Comparison of ENCODE assay signal across 10 cellular contexts in the genomic region with DNA sequence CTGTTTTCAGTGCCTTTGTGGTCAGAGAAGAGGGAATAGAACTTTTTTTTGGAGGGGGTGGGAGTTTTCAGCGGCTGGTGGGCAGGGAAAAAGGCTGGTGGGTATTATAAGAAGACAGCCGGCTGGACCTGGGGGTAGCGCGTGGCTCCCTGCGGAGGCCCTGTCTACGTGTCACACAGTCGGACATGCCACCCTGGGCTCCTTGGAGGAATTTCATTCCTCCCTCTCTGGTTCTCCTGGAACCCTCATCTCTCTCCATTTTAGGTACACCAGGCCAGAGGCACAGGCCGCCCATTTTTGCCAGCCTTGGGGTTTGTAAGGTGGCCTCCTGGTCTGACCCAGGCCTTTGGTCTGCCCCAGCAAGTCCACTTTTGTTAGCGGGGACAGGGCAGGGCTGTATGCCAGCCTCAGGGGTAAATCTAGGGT. TPM values are rescaled to one million over a fixed set of nuclear protein-coding genes. Genes with fewer than 3 reads are reported as not detected.
DNase-seq lines count a peak whose midpoint lies in the region; ATAC-seq, FAIRE-seq and TF ChIP-seq lines count a peak whose summit lies in the region.
"Had no signal": no experiment of that assay in that cellular context is flagged by ENCODE, and none has a peak within 500 bp of the region (broad histone marks: within the 10 kb centered on the region; RNA-seq: fewer than 3 reads in every experiment).

No MANE protein-coding gene starts in this region.

- no peak for DNase-seq in activated naive CD4-positive, alpha-beta T cell treated with anti-CD3 and anti-CD28 coated beads, Interleukin-2, amount 10 ng/mL, durations not matched to agents 7 days and 5 days
- no peak for DNase-seq in activated naive CD4-positive, alpha-beta T cell treated with Interleukin-2 at 50 U/mL for 16 hours
- DNase-seq in astrocyte (ENCODE audit: low read depth) (no peak), kidney epithelial cell (ENCODE audit: low read depth) (no peak), suprapubic skin (ENCODE audit: low spot score in 2 of 2) (no peak), NCI-H748 (lab: John Stamatoyannopoulos, UW; ENCODE audit: unreplicated experiment) (no peak), iPS-NIHi7 (ENCODE audit: extremely low spot score) (no peak)

- H3K27ac Mint-ChIP-seq in activated naive CD4-positive, alpha-beta T cell treated with anti-CD3 and anti-CD28 coated beads, Interleukin-2, amount 10 ng/mL, durations not matched to agents 7 days and 5 days = no peak overlapping the region
- peak overlapping the region; percentile 99 for H3K27ac Mint-ChIP-seq in astrocyte (ENCODE audit: unreplicated experiment)

- no peak for ATAC-seq in HG03159 (IDR thresholded peaks at IDR 0.05; ENCODE audit: unreplicated experiment)

- H2AFZ ChIP-seq in astrocyte (ENCODE audit: low read depth, low read length) = peak overlapping the region; percentile 97

- H3K79me2 ChIP-seq in astrocyte (ENCODE audit: insufficient read depth, low read length) = peaks cover 85% of the 10 kb centered on the region

- peak overlapping the region; percentile 96 for H3K4me2 ChIP-seq in astrocyte (ENCODE audit: low read length)

- peaks cover 36% of the 10 kb centered on the region for H3K4me1 ChIP-seq in astrocyte (ENCODE audit: insufficient read depth, low read length)
- H3K4me1 ChIP-seq in suprapubic skin = peaks cover 44% of the 10 kb centered on the region

- peaks cover 67% of the 10 kb centered on the region for H4K20me1 ChIP-seq in astrocyte (ENCODE audit: insufficient read depth, low read length)

- peaks cover 17% of the 10 kb centered on the region for H3K4me1 Mint-ChIP-seq in activated naive CD4-positive, alpha-beta T cell treated with anti-CD3 and anti-CD28 coated beads, Interleukin-2, amount 10 ng/mL, durations not matched to agents 7 days and 5 days
- H3K4me1 Mint-ChIP-seq in astrocyte (ENCODE audit: low read depth, unreplicated experiment) = peaks cover 22% of the 10 kb centered on the region

- no peak for FAIRE-seq in astrocyte (lab: Jason Lieb, UNC)

- H3K4me3 Mint-ChIP-seq in activated naive CD4-positive, alpha-beta T cell treated with anti-CD3 and anti-CD28 coated beads, Interleukin-2, amount 10 ng/mL, durations not matched to agents 7 days and 5 days = peak overlapping the region; percentile 43
- peak overlapping the region; percentile 98 for H3K4me3 Mint-ChIP-seq in astrocyte (ENCODE audit: unreplicated experiment)

- no peaks in the 10 kb centered on the region for H3K36me3 Mint-ChIP-seq in activated naive CD4-positive, alpha-beta T cell treated with anti-CD3 and anti-CD28 coated beads, Interleukin-2, amount 10 ng/mL, durations not matched to agents 7 days and 5 days
- H3K36me3 Mint-ChIP-seq in astrocyte (ENCODE audit: low read depth, unreplicated experiment) = peaks cover 12% of the 10 kb centered on the region

- no peak for TF ChIP-seq EP300 in suprapubic skin (IDR thresholded peaks at IDR 0.05)

- H3K27ac ChIP-seq in astrocyte (ENCODE audit: low read depth, low read length) = peak overlapping the region; percentile 76
- H3K27ac ChIP-seq in suprapubic skin = no peak overlapping the region
- H3K27ac ChIP-seq: KMS-11 had no signal

- H3K9me3 ChIP-seq in astrocyte (ENCODE audit: insufficient read depth, low read depth, low read length) (no peaks in the 10 kb centered on the region), suprapubic skin (no peaks in the 10 kb centered on the region)

- H3K9ac ChIP-seq in astrocyte (ENCODE audit: low read length) = peak overlapping the region; percentile 96
- H3K9ac ChIP-seq: KMS-11 had no signal

- TF ChIP-seq POLR2A in suprapubic skin (IDR thresholded peaks at IDR 0.05) = no peak

- WGBS in suprapubic skin = 65% methylated on average over 9 of the region's 9 CpGs

- no peaks in the 10 kb centered on the region for H3K9me3 Mint-ChIP-seq in activated naive CD4-positive, alpha-beta T cell treated with anti-CD3 and anti-CD28 coated beads, Interleukin-2, amount 10 ng/mL, durations not matched to agents 7 days and 5 days
- H3K9me3 Mint-ChIP-seq in astrocyte (ENCODE audit: unreplicated experiment) = no peaks in the 10 kb centered on the region

- H3K36me3 ChIP-seq in astrocyte (ENCODE audit: insufficient read depth, low read length) (peaks cover 10% of the 10 kb centered on the region), kidney epithelial cell (ENCODE audit: control insufficient read depth, insufficient read depth, low read length) (no peaks in the 10 kb centered on the region), suprapubic skin (no peaks in the 10 kb centered on the region)

- CTCF ChIA-PET in activated naive CD4-positive, alpha-beta T cell treated with anti-CD3 and anti-CD28 coated beads, Interleukin-2, amount 10 ng/mL, durations not matched to agents 7 days and 5 days (lab: Charles Lee) = no interaction called here

- TF ChIP-seq CTCF in astrocyte (IDR thresholded peaks at IDR 0.05; ENCODE audit: insufficient read depth, low read depth, low read length) = no peak
- no peak for TF ChIP-seq CTCF in kidney epithelial cell (IDR thresholded peaks at IDR 0.05; ENCODE audit: insufficient read depth, low read length, poor library complexity, severe bottlenecking)
- no peak for TF ChIP-seq CTCF in suprapubic skin (IDR thresholded peaks at IDR 0.05)

- H3K27me3 ChIP-seq in astrocyte (ENCODE audit: insufficient read depth, low read length) (no peaks in the 10 kb centered on the region), kidney epithelial cell (ENCODE audit: control insufficient read depth, insufficient read depth, low read length) (no peaks in the 10 kb centered on the region), suprapubic skin (no peaks in the 10 kb centered on the region)

- H3K4me3 ChIP-seq in astrocyte (ENCODE audit: insufficient read depth, low read depth, low read length) = peak overlapping the region; percentile 93
- peak overlapping the region; percentile 74 for H3K4me3 ChIP-seq in kidney epithelial cell (ENCODE audit: low read depth, low read length)
- peak overlapping the region; percentile 82 for H3K4me3 ChIP-seq in suprapubic skin

- H3K27me3 Mint-ChIP-seq in activated naive CD4-positive, alpha-beta T cell treated with anti-CD3 and anti-CD28 coated beads, Interleukin-2, amount 10 ng/mL, durations not matched to agents 7 days and 5 days = peaks cover 49% of the 10 kb centered on the region
- no peaks in the 10 kb centered on the region for H3K27me3 Mint-ChIP-seq in astrocyte (ENCODE audit: low read depth, unreplicated experiment)

RNA-seq across cellular contexts. Expression of a gene that starts 0.9 kb away (rescaled TPM):
- total RNA-seq in astrocyte = 446 and 584 TPM in 2 replicates
- 152 and 157 TPM in 2 replicates for total RNA-seq in kidney epithelial cell
- 10 to 100 TPM; 11.7 to 14.8 (median 12.4) TPM for total RNA-seq in suprapubic skin

RNA-seq across cellular contexts. Expression of a gene that starts 2.0 kb away (rescaled TPM):
- 81.5 and 110 TPM in 2 replicates for total RNA-seq in astrocyte
- total RNA-seq in kidney epithelial cell = 50.5 and 58.4 TPM in 2 replicates
- 10 to 100 TPM in 1 of 4 donors, 1 to 10 TPM in 3; 8.5 to 18.6 (median 9.2) TPM for total RNA-seq in suprapubic skin

RNA-seq across cellular contexts. Expression of a gene that starts 22.3 kb away (rescaled TPM):
- total RNA-seq in astrocyte (47.4 and 56.1 TPM in 2 replicates), kidney epithelial cell (60.2 and 61.5 TPM in 2 replicates), suprapubic skin (10 to 100 TPM; 21.6 to 41.2 (median 30.7) TPM)

RNA-seq across cellular contexts. Expression of a gene that starts 23.9 kb away (rescaled TPM):
- total RNA-seq in astrocyte (not detected in 2 replicates), kidney epithelial cell (not detected in 2 replicates), suprapubic skin (under 1 TPM in 1 of 4 donors, not detected in 3; 0.30 TPM)
- total RNA-seq: pulmonary artery endothelial cell had no signal

RNA-seq across cellular contexts. Expression of a gene that starts 27.2 kb away (rescaled TPM):
- total RNA-seq in astrocyte (236 TPM in 2 replicates), kidney epithelial cell (749 and 895 TPM in 2 replicates), suprapubic skin (1,000 to 10,000 TPM; 1,107 to 2,369 (median 1,992) TPM)
